ENCODE assay signal across 1 cellular context in the genomic region with DNA sequence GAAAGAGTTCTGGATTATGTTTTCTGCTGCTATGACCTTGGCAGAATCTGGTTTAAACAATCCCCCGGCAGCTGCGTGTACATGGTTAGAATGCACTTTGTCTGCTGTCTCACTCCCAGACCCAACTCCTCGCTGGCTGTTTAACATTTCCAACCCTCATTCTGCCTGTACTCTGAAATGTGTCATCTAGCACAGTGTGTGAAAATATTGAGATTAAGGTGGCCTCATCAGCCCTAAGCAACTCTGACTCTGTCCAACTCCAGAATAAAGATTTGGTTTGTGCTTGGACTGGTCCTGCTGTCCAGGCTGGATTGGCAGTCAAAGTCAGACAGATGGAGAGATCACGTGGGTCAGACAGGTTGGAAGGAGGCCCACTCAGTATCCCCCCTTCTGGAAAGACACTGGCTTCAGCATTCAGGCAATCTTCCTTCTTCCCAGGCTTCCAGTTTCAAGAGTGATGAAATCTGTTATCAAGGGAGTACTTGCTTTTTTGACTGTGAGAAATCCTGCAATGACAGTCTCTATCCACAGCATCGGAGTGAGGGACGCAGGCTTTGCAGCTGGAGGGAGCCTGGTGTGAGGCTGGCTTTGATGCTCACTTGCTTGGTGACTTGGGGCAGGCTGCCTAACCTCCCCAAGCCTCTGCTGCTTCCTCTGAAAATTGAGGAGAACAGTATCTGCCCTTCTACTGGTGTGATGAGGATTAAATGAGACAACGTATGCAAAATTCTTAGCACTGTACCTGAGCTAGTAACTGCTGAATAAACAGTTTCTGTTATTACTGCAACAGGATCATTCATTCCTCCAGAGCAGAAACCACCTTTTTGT.
TF ChIP-seq lines count a peak whose summit lies in the region.

No MANE protein-coding gene starts in this region.

TF ChIP-seq in HepG2, 621 proteins besides CTCF, POLR2A, EP300 and RAD21 (continued from another document):
- no peak for TF ChIP-seq DZIP1 (CRISPR knock-in tag; IDR thresholded peaks at IDR 0.05)
- no peak for TF ChIP-seq LCORL (IDR thresholded peaks at IDR 0.05)
- TF ChIP-seq LCORL (CRISPR knock-in tag; IDR thresholded peaks at IDR 0.05), result no peak
- no peak for TF ChIP-seq IKZF1 (IDR thresholded peaks at IDR 0.05)
- TF ChIP-seq, protein P1, sequence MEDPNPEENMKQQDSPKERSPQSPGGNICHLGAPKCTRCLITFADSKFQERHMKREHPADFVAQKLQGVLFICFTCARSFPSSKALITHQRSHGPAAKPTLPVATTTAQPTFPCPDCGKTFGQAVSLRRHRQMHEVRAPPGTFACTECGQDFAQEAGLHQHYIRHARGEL (CRISPR knock-in tag; IDR thresholded peaks at IDR 0.05), result no peak
- TF ChIP-seq SP4 (CRISPR knock-in tag; IDR thresholded peaks at IDR 0.05), result no peak
- TF ChIP-seq GTF3A (CRISPR knock-in tag; conservative IDR thresholded peaks at IDR 0.05), result no peak
- TF ChIP-seq, protein P2, sequence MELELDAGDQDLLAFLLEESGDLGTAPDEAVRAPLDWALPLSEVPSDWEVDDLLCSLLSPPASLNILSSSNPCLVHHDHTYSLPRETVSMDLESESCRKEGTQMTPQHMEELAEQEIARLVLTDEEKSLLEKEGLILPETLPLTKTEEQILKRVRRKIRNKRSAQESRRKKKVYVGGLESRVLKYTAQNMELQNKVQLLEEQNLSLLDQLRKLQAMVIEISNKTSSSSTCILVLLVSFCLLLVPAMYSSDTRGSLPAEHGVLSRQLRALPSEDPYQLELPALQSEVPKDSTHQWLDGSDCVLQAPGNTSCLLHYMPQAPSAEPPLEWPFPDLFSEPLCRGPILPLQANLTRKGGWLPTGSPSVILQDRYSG (CRISPR knock-in tag; IDR thresholded peaks at IDR 0.05), result no peak
- TF ChIP-seq MYC (CRISPR knock-in tag; IDR thresholded peaks at IDR 0.05; ENCODE audit: borderline replicate concordance), result no peak
- TF ChIP-seq ZNF75D (CRISPR knock-in tag; IDR thresholded peaks at IDR 0.05; ENCODE audit: borderline replicate concordance), result no peak
- no peak for TF ChIP-seq MAZ (IDR thresholded peaks at IDR 0.05; ENCODE audit: borderline replicate concordance, low read depth, low read length)
- 0 out of 2 replicates have a peak, but pooled peaks have one; percentile 25 for TF ChIP-seq MAZ (CRISPR knock-in tag; IDR thresholded peaks at IDR 0.05; ENCODE audit: low read depth)
- TF ChIP-seq ZNF850 (CRISPR knock-in tag; conservative IDR thresholded peaks at IDR 0.05), result no peak
- no peak for TF ChIP-seq ZNF792 (CRISPR knock-in tag; IDR thresholded peaks at IDR 0.05)
- no peak for TF ChIP-seq ZFP82 (CRISPR knock-in tag; IDR thresholded peaks at IDR 0.05; ENCODE audit: borderline replicate concordance)
- no peak for TF ChIP-seq ARNT (IDR thresholded peaks at IDR 0.05)
- no peak for TF ChIP-seq ZSCAN9 (CRISPR knock-in tag; IDR thresholded peaks at IDR 0.05; ENCODE audit: borderline replicate concordance)
- TF ChIP-seq ZNF569 (CRISPR knock-in tag; IDR thresholded peaks at IDR 0.05; ENCODE audit: borderline replicate concordance), result no peak
- TF ChIP-seq STAT6 (CRISPR knock-in tag; IDR thresholded peaks at IDR 0.05; ENCODE audit: borderline replicate concordance), result no peak
- no peak for TF ChIP-seq ZBTB21 (CRISPR knock-in tag; IDR thresholded peaks at IDR 0.05)
- no peak for TF ChIP-seq ZNF333 (CRISPR knock-in tag; IDR thresholded peaks at IDR 0.05; ENCODE audit: borderline replicate concordance)
- TF ChIP-seq ZNF326 (CRISPR knock-in tag; IDR thresholded peaks at IDR 0.05; ENCODE audit: borderline replicate concordance), result no peak
- TF ChIP-seq TARDBP (CRISPR knock-in tag; IDR thresholded peaks at IDR 0.05), result no peak
- TF ChIP-seq, protein P3, sequence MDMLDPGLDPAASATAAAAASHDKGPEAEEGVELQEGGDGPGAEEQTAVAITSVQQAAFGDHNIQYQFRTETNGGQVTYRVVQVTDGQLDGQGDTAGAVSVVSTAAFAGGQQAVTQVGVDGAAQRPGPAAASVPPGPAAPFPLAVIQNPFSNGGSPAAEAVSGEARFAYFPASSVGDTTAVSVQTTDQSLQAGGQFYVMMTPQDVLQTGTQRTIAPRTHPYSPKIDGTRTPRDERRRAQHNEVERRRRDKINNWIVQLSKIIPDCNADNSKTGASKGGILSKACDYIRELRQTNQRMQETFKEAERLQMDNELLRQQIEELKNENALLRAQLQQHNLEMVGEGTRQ (IDR thresholded peaks at IDR 0.05; ENCODE audit: low read depth, low read length), result no peak
- TF ChIP-seq, protein P3 (CRISPR knock-in tag; IDR thresholded peaks at IDR 0.05; ENCODE audit: borderline replicate concordance), result no peak
